In genomic region chr1:200897188-200897710, GRCh38 we compare ENCODE assay signal across 2 cellular contexts.
TF ChIP-seq lines count a peak whose summit lies in the region.

No MANE protein-coding gene starts in this region.

TF ChIP-seq in HCT116, 20 proteins besides CTCF, POLR2A, EP300 and RAD21:
- no peak for TF ChIP-seq ELF1 (IDR thresholded peaks at IDR 0.05; ENCODE audit: borderline replicate concordance, low read depth)
- TF ChIP-seq ATF3 (IDR thresholded peaks at IDR 0.05) = no peak
- TF ChIP-seq CBX3 (IDR thresholded peaks at IDR 0.05; ENCODE audit: low read depth) = no peak
- no peak for TF ChIP-seq ZFX (IDR thresholded peaks at IDR 0.05)
- no peak for TF ChIP-seq EGR1 (IDR thresholded peaks at IDR 0.05; ENCODE audit: low read depth)
- no peak for TF ChIP-seq ZNF274 (IDR thresholded peaks at IDR 0.05; ENCODE audit: low read depth, low read length)
- TF ChIP-seq POLR2AphosphoS5 (IDR thresholded peaks at IDR 0.05; ENCODE audit: low read depth, low read length) = no peak
- no peak for TF ChIP-seq ZBTB33 (IDR thresholded peaks at IDR 0.05; ENCODE audit: extremely low read depth, insufficient replicate concordance, low read length)
- TF ChIP-seq FOSL1 (IDR thresholded peaks at IDR 0.05; ENCODE audit: low read depth) = no peak
- no peak for TF ChIP-seq SRF (IDR thresholded peaks at IDR 0.05; ENCODE audit: low read depth)
- TF ChIP-seq MAX (IDR thresholded peaks at IDR 0.05) = no peak
- TF ChIP-seq TCF7L2 (IDR thresholded peaks at IDR 0.05; ENCODE audit: borderline replicate concordance, extremely low read depth, insufficient read depth, insufficient read length) = no peak
- no peak for TF ChIP-seq SP1 (IDR thresholded peaks at IDR 0.05; ENCODE audit: low read depth)

TF ChIP-seq in SK-N-SH, 30 proteins besides CTCF, POLR2A, EP300 and RAD21:
- TF ChIP-seq ELF1 (IDR thresholded peaks at IDR 0.05) (no peak), PBX3 (IDR thresholded peaks at IDR 0.05) (no peak), NRF1 (IDR thresholded peaks at IDR 0.05; ENCODE audit: low read depth, low read length) (no peak), NFIC (IDR thresholded peaks at IDR 0.05; ENCODE audit: borderline replicate concordance) (no peak), RCOR1 (IDR thresholded peaks at IDR 0.05; ENCODE audit: low read length) (no peak), USF1 (IDR thresholded peaks at IDR 0.05; ENCODE audit: borderline replicate concordance, low read depth) (no peak), YY1 (IDR thresholded peaks at IDR 0.05; ENCODE audit: low read depth) (no peak), MAX (IDR thresholded peaks at IDR 0.05; ENCODE audit: low read depth) (no peak), TCF12 (IDR thresholded peaks at IDR 0.05) (no peak), JUND (IDR thresholded peaks at IDR 0.05) (no peak), RXRA (IDR thresholded peaks at IDR 0.05; ENCODE audit: borderline replicate concordance, low read depth) (no peak), MXI1 (IDR thresholded peaks at IDR 0.05; ENCODE audit: low read depth, low read length) (no peak), GABPA (IDR thresholded peaks at IDR 0.05; ENCODE audit: low read depth) (no peak), GATA2 (CRISPR knock-in tag; IDR thresholded peaks at IDR 0.05) (no peak), CHD2 (IDR thresholded peaks at IDR 0.05; ENCODE audit: low read length, partially characterized antibody) (no peak), MEF2A (IDR thresholded peaks at IDR 0.05; ENCODE audit: borderline replicate concordance, low read depth) (no peak), TEAD4 (IDR thresholded peaks at IDR 0.05; ENCODE audit: borderline replicate concordance, insufficient read depth) (no peak)
